14 cellular contexts compared by ENCODE assay signal in the genomic region with DNA sequence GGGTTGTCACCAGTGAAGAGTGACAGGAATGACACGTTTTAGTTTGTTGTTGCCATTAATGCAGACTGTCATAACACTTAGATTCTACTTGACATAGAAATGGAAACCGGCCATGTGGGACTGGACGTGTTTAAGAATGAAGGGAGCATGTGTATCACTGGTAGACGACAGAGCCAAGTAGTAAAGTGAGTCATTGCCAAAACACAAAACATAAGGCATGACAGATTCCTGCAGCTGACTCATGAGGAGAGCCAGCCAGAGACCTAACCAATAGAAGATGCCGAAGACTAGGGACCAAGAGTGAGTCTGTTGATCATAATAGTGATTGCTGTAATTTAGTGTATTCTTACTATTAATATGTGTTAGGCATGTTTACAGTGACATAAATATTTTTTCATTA.
A peak's percentile ranks its signal among the peaks of the same experiment; 100 is the strongest.
DNase-seq lines count a peak whose midpoint lies in the region; ATAC-seq and TF ChIP-seq lines count a peak whose summit lies in the region.
"Had no signal": no experiment of that assay in that cellular context is flagged by ENCODE, and none has a peak within 500 bp of the region (broad histone marks: within the 10 kb centered on the region; RNA-seq: fewer than 3 reads in every experiment).

No MANE protein-coding gene starts in this region.

- H2AFZ ChIP-seq in IMR-90 (replicated peaks; ENCODE audit: low read length, poor library complexity), result no peak overlapping the region

- H4K8ac ChIP-seq in IMR-90 (ENCODE audit: low read depth in 2 of 2, low read length in 2 of 2), result no peak overlapping the region

- no TSS peak for BruUV-seq in IMR-90 (replicated peaks; lab: Mats Ljungman, UMichigan)

- no peak overlapping the region for H2BK120ac ChIP-seq in IMR-90 (ENCODE audit: low read depth, low read length)

- in situ Hi-C loops in IMR-90 (cut with MboI; ENCODE audit: low sequenced_read_pairs), result no loop called here
- in situ Hi-C loops in brain microvascular endothelial cell (cut with HindIII; ENCODE audit: low pct_ligation_motif_present, low sequenced_read_pairs), result no loop called here

- H2BK15ac ChIP-seq in IMR-90 (ENCODE audit: low read depth, low read length), result no peak overlapping the region

- no peak overlapping the region for H4K91ac ChIP-seq in IMR-90 (ENCODE audit: insufficient read depth, low read depth, low read length)

- H3K18ac ChIP-seq in IMR-90 (ENCODE audit: low read depth, low read length), result no peak overlapping the region

- CTCF ChIA-PET in IMR-90 (lab: Yijun Ruan, JAX), result no interaction called here

- H4K20me1 ChIP-seq in IMR-90 (ENCODE audit: insufficient read depth, low read length), result no peaks in the 10 kb centered on the region

- H3K56ac ChIP-seq in IMR-90 (ENCODE audit: extremely low read depth, insufficient read depth, low read length), result no peak overlapping the region

- no peak for TF ChIP-seq POLR2A in IMR-90 (IDR thresholded peaks at IDR 0.05; ENCODE audit: low read depth, low read length)

- H3K23ac ChIP-seq in IMR-90 (ENCODE audit: low read depth, low read length), result no peak overlapping the region

- H3K36me3 ChIP-seq in IMR-90 (ENCODE audit: control insufficient read depth, insufficient read depth, low read length), result no peaks in the 10 kb centered on the region
- H3K36me3 ChIP-seq in brain microvascular endothelial cell (replicated peaks), result no peaks in the 10 kb centered on the region
- no peaks in the 10 kb centered on the region for H3K36me3 ChIP-seq in lung (ENCODE audit: control insufficient read depth in 2 of 2, insufficient read depth in 2 of 2, low read length in 2 of 2)

- no peak for TF ChIP-seq RAD21 in IMR-90 (IDR thresholded peaks at IDR 0.05; ENCODE audit: low read length)

- H2BK20ac ChIP-seq in IMR-90 (ENCODE audit: low read depth, low read length), result no peak overlapping the region

- no peak overlapping the region for H3K4me3 ChIP-seq in IMR-90 (ENCODE audit: insufficient read depth, low read depth, low read length)
- H3K4me3 ChIP-seq in brain microvascular endothelial cell (ENCODE audit: low read depth, low read length), result no peak overlapping the region
- H3K4me3 ChIP-seq in lung, result no peak overlapping the region

- dilution Hi-C loops in IMR-90 (cut with HindIII; ENCODE audit: low sequenced_read_pairs, unreplicated experiment), result no loop called here

- WGBS in IMR-90 (ENCODE audit: extremely low coverage in 2 of 2, insufficient read length in 1 of 2), 2 experiments, result no CpG with 5 or more reads among the region's 5 CpGs
- WGBS in lung, 2 donors, result 71 to 76% methylated on average over 5 of the region's 5 CpGs

- H3K79me1 ChIP-seq in IMR-90 (ENCODE audit: low read depth in 1 of 2, low read length in 2 of 2), result no peaks in the 10 kb centered on the region

- no peaks in the 10 kb centered on the region for H3K9me3 ChIP-seq in IMR-90 (ENCODE audit: control insufficient read depth, insufficient read depth, low read length)
- no peaks in the 10 kb centered on the region for H3K9me3 ChIP-seq in lung (ENCODE audit: control insufficient read depth in 2 of 2, insufficient read depth in 1 of 2, low read length in 1 of 2)

- POLR2A ChIA-PET in IMR-90 (lab: Charles Lee; ENCODE audit: unreplicated experiment), result no interaction called here

- ATAC-seq in IMR-90 (ENCODE audit: low read depth) (no peak), lung (ENCODE audit: insufficient read depth, low FRiP score) (peak; percentile 50), HG03469 (IDR thresholded peaks at IDR 0.05; ENCODE audit: unreplicated experiment) (no peak)

- H3K9ac ChIP-seq in IMR-90 (ENCODE audit: low read depth, low read length), result no peak overlapping the region

- no peaks in the 10 kb centered on the region for H3K9me1 ChIP-seq in IMR-90 (ENCODE audit: insufficient read depth, low read length)

- H2AK9ac ChIP-seq in IMR-90 (replicated peaks; ENCODE audit: low read depth, low read length, poor library complexity), result no peak overlapping the region

- H3K4me2 ChIP-seq in IMR-90 (ENCODE audit: low read depth, low read length), result no peak overlapping the region

- H3K4ac ChIP-seq in IMR-90 (ENCODE audit: low read depth, low read length), result no peak overlapping the region

- H4K5ac ChIP-seq in IMR-90 (ENCODE audit: low read depth, low read length), result no peak overlapping the region

- intact Hi-C loops in IMR-90 (cut with micrococcal nuclease), result no loop called here

- H3K27me3 ChIP-seq in IMR-90 (ENCODE audit: control insufficient read depth, insufficient read depth, low read length) (no peaks in the 10 kb centered on the region), brain microvascular endothelial cell (replicated peaks) (no peaks in the 10 kb centered on the region), lung (ENCODE audit: control insufficient read depth, insufficient read depth) (no peaks in the 10 kb centered on the region)

- H2AK5ac ChIP-seq in IMR-90 (ENCODE audit: low read depth, low read length), result no peak overlapping the region

- no peaks in the 10 kb centered on the region for H3K4me1 ChIP-seq in IMR-90 (ENCODE audit: control insufficient read depth, insufficient read depth, low read length)
- H3K4me1 ChIP-seq in lung (ENCODE audit: control insufficient read depth in 2 of 2, insufficient read depth in 2 of 2, low read length in 2 of 2), result peaks cover 0 to 4% of the 10 kb centered on the region in 2 donors

- DNase-seq in AG20443 (ENCODE audit: low spot score), result peak; percentile 81
- DNase-seq in IMR-90, result peak; percentile 53
- DNase-seq in brain microvascular endothelial cell, result peak; percentile 78
- DNase-seq in lung (ENCODE audit: low spot score), result no peak
- no peak for DNase-seq in DMS153 treated with DMSO at 0.1 percent for 48 hours (lab: John Stamatoyannopoulos, UW; ENCODE audit: unreplicated experiment)
- DNase-seq in cerebellar nuclear complex (lab: John Stamatoyannopoulos, UW), result no peak
- no peak for DNase-seq in AML-193 (lab: John Stamatoyannopoulos, UW)
- DNase-seq: activated B cell treated with CpG ODN at 0.5 μM for 24 hours; DMS153; effector CD4-positive, alpha-beta T cell; H7; NCI-H1105 treated with DMSO at 0.1 percent for 48 hours; OCI-M1 had no signal

- no peak overlapping the region for H2BK5ac ChIP-seq in IMR-90 (ENCODE audit: low read depth, low read length, poor library complexity, severe bottlenecking)

- H3K27ac ChIP-seq in IMR-90 (ENCODE audit: insufficient read depth, low read length) (no peak overlapping the region), brain microvascular endothelial cell (no peak overlapping the region), lung (ENCODE audit: low read depth in 1 of 2, low read length in 1 of 2) (no peak overlapping the region)

- no peak overlapping the region for H3K14ac ChIP-seq in IMR-90 (replicated peaks; ENCODE audit: low read depth, low read length)

- no peak for TF ChIP-seq CTCF in IMR-90 (conservative IDR thresholded peaks at IDR 0.05; ENCODE audit: low read depth, low read length)
- no peak for TF ChIP-seq CTCF in brain microvascular endothelial cell (IDR thresholded peaks at IDR 0.05; ENCODE audit: low read depth, low read length, missing control alignments)
- TF ChIP-seq CTCF in lung (IDR thresholded peaks at IDR 0.05; ENCODE audit: control extremely low read depth, extremely low read depth), result no peak

TF ChIP-seq in IMR-90, 13 proteins besides CTCF, POLR2A, EP300 and RAD21:
- TF ChIP-seq MXI1 (IDR thresholded peaks at IDR 0.05; ENCODE audit: borderline replicate concordance, low read depth, low read length) (no peak), RFX5 (IDR thresholded peaks at IDR 0.05; ENCODE audit: low read depth, low read length) (no peak), FOS (IDR thresholded peaks at IDR 0.05; ENCODE audit: low read depth, low read length) (no peak), RCOR1 (IDR thresholded peaks at IDR 0.05; ENCODE audit: insufficient replicate concordance, low read length) (no peak), CHD1 (IDR thresholded peaks at IDR 0.05; ENCODE audit: low read depth, low read length) (no peak), MAFK (IDR thresholded peaks at IDR 0.05; ENCODE audit: low read depth, low read length) (no peak), CEBPB (IDR thresholded peaks at IDR 0.05; ENCODE audit: low read depth, low read length) (no peak), SMC3 (IDR thresholded peaks at IDR 0.05; ENCODE audit: low read depth, low read length) (no peak), USF2 (IDR thresholded peaks at IDR 0.05; ENCODE audit: low read depth, low read length) (no peak), BHLHE40 (IDR thresholded peaks at IDR 0.05; ENCODE audit: low read depth, low read length) (no peak), MAZ (IDR thresholded peaks at IDR 0.05; ENCODE audit: borderline replicate concordance, low read depth, low read length) (no peak), NFE2L2 (IDR thresholded peaks at IDR 0.05; ENCODE audit: low read depth, low read length) (no peak)
- TF ChIP-seq, protein P1, sequence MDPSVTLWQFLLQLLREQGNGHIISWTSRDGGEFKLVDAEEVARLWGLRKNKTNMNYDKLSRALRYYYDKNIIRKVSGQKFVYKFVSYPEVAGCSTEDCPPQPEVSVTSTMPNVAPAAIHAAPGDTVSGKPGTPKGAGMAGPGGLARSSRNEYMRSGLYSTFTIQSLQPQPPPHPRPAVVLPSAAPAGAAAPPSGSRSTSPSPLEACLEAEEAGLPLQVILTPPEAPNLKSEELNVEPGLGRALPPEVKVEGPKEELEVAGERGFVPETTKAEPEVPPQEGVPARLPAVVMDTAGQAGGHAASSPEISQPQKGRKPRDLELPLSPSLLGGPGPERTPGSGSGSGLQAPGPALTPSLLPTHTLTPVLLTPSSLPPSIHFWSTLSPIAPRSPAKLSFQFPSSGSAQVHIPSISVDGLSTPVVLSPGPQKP (IDR thresholded peaks at IDR 0.05; ENCODE audit: borderline replicate concordance, low read depth, low read length), result no peak

Comparison
In these comparisons a context has a peak if more than half of its experiments do, and no peak if none do; other contexts are left out.
1. DNase-seq: peak in AG20443 (single experiment), IMR-90 (single experiment) and brain microvascular endothelial cell (single experiment); none in lung (single experiment), DMS153 treated with DMSO at 0.1 percent for 48 hours (single experiment), cerebellar nuclear complex (0 of 2) and AML-193 (0 of 2).